Comparison of ENCODE assay signal across 1 cellular context in genomic region chr3:68973635-68974034, GRCh38.
TF ChIP-seq lines count a peak whose summit lies in the region.

No MANE protein-coding gene starts in this region.

TF ChIP-seq in HepG2, 621 proteins besides CTCF, POLR2A, EP300 and RAD21 (continued from another document):
- TF ChIP-seq PRDM15 (CRISPR knock-in tag; IDR thresholded peaks at IDR 0.05) (no peak), U2AF1 (optimal IDR thresholded peaks at IDR 0.05; ENCODE audit: low read depth, low read length) (no peak), FOXO1 (CRISPR knock-in tag; IDR thresholded peaks at IDR 0.05) (no peak)
TF ChIP-seq in HepG2: peak in this region for 0.
